In genomic region chr2:181085729-181086128, GRCh38 we compare ENCODE assay signal across 19 cellular contexts.
DNase-seq lines count a peak whose midpoint lies in the region; ATAC-seq and TF ChIP-seq lines count a peak whose summit lies in the region.
"Had no signal": no experiment of that assay in that cellular context is flagged by ENCODE, and none has a peak within 500 bp of the region (broad histone marks: within the 10 kb centered on the region; RNA-seq: fewer than 3 reads in every experiment).

No MANE protein-coding gene starts in this region.

- H2AK5ac ChIP-seq in IMR-90 (ENCODE audit: low read depth, low read length): no peak overlapping the region
- no peak overlapping the region for H2AK5ac ChIP-seq in H9 (ENCODE audit: insufficient read length, low read length)

- H3K79me2 ChIP-seq in H9 (ENCODE audit: insufficient read depth, low read length): no peaks in the 10 kb centered on the region

- no peak overlapping the region for H4K91ac ChIP-seq in IMR-90 (ENCODE audit: insufficient read depth, low read depth, low read length)
- no peak overlapping the region for H4K91ac ChIP-seq in H9 (ENCODE audit: insufficient read length, low read depth, low read length)

- no peak for TF ChIP-seq RAD21 in IMR-90 (IDR thresholded peaks at IDR 0.05; ENCODE audit: low read length)

- BruUV-seq in IMR-90 (replicated peaks; lab: Mats Ljungman, UMichigan): no TSS peak

- CTCF ChIA-PET in IMR-90 (lab: Yijun Ruan, JAX): interaction anchor here (0.7 to 1.0 kb wide), 3 partner anchors 63 to 629 kb away, joined by 3 read pairs; no protein-coding TSS in a partner anchor
- CTCF ChIA-PET in activated naive CD4-positive, alpha-beta T cell treated with anti-CD3 and anti-CD28 coated beads, Interleukin-2, amount 10 ng/mL, durations not matched to agents 7 days and 5 days (lab: Charles Lee): interaction anchor here (0.9 kb wide), 1 partner anchor 630 kb away, joined by 3 read pairs; no protein-coding TSS in a partner anchor

- no peaks in the 10 kb centered on the region for H3K23me2 ChIP-seq in H9 (ENCODE audit: insufficient read length, low read depth, low read length, poor library complexity, severe bottlenecking)

- POLR2A ChIA-PET in IMR-90 (lab: Charles Lee; ENCODE audit: unreplicated experiment): no interaction called here

- H3K4me2 ChIP-seq in IMR-90 (ENCODE audit: low read depth, low read length) (no peak overlapping the region), H9 (ENCODE audit: insufficient read depth, insufficient read length, low read length) (no peak overlapping the region)
- H3K4me2 ChIP-seq: BLaER1 had no signal

- no peak for TF ChIP-seq POLR2A in IMR-90 (IDR thresholded peaks at IDR 0.05; ENCODE audit: low read depth, low read length)

- H3K4me3 Mint-ChIP-seq in glutamatergic neuron (ENCODE audit: unreplicated experiment) (no peak overlapping the region), H9 (no peak overlapping the region)
- no peak overlapping the region for H3K4me3 Mint-ChIP-seq in activated naive CD4-positive, alpha-beta T cell treated with anti-CD3 and anti-CD28 coated beads, Interleukin-2, amount 10 ng/mL, durations not matched to agents 7 days and 5 days
- H3K4me3 Mint-ChIP-seq: CD14-positive monocyte; CD4-positive, alpha-beta memory T cell; CD4-positive, CD25-positive, alpha-beta regulatory T cell; CD8-positive, alpha-beta memory T cell had no signal

- intact Hi-C loops in IMR-90 (cut with micrococcal nuclease): no loop called here

- peaks cover 4% of the 10 kb centered on the region for H3K4me1 Mint-ChIP-seq in glutamatergic neuron (ENCODE audit: low read depth, unreplicated experiment)
- no peaks in the 10 kb centered on the region for H3K4me1 Mint-ChIP-seq in H9
- H3K4me1 Mint-ChIP-seq in activated naive CD4-positive, alpha-beta T cell treated with anti-CD3 and anti-CD28 coated beads, Interleukin-2, amount 10 ng/mL, durations not matched to agents 7 days and 5 days: no peaks in the 10 kb centered on the region
- H3K4me1 Mint-ChIP-seq: CD4-positive, alpha-beta memory T cell had no signal

- H3K27me3 Mint-ChIP-seq in glutamatergic neuron (ENCODE audit: unreplicated experiment): peaks cover 2% of the 10 kb centered on the region
- H3K27me3 Mint-ChIP-seq in H9 (ENCODE audit: low read depth): no peaks in the 10 kb centered on the region
- peaks cover 17% of the 10 kb centered on the region for H3K27me3 Mint-ChIP-seq in activated naive CD4-positive, alpha-beta T cell treated with anti-CD3 and anti-CD28 coated beads, Interleukin-2, amount 10 ng/mL, durations not matched to agents 7 days and 5 days

- H3K14ac ChIP-seq in IMR-90 (replicated peaks; ENCODE audit: low read depth, low read length): no peak overlapping the region
- no peak overlapping the region for H3K14ac ChIP-seq in H9 (ENCODE audit: insufficient read depth, low read length)

- H3K36me3 Mint-ChIP-seq in glutamatergic neuron (ENCODE audit: unreplicated experiment) (peaks cover 14% of the 10 kb centered on the region), H9 (ENCODE audit: insufficient read depth in 1 of 3, low read depth in 3 of 3) (peaks cover 5 to 11% (median 5%) of the 10 kb centered on the region in 3 experiments; a peak in 4 of 7 replicates)
- H3K36me3 Mint-ChIP-seq in activated naive CD4-positive, alpha-beta T cell treated with anti-CD3 and anti-CD28 coated beads, Interleukin-2, amount 10 ng/mL, durations not matched to agents 7 days and 5 days: no peaks in the 10 kb centered on the region
- H3K36me3 Mint-ChIP-seq: CD14-positive monocyte had no signal

- no peak overlapping the region for H2BK120ac ChIP-seq in IMR-90 (ENCODE audit: low read depth, low read length)
- H2BK120ac ChIP-seq in H9 (ENCODE audit: low read depth, low read length, poor library complexity, severe bottlenecking): no peak overlapping the region

- H3K23ac ChIP-seq in IMR-90 (ENCODE audit: low read depth, low read length): no peak overlapping the region; the same call in 1 of the 2 replicates
- H3K23ac ChIP-seq in H9 (ENCODE audit: insufficient read length, low read depth, low read length): no peak overlapping the region

- H3K27ac Mint-ChIP-seq in glutamatergic neuron (ENCODE audit: unreplicated experiment) (peak overlapping the region; percentile 26), H9 (no peak overlapping the region)
- H3K27ac Mint-ChIP-seq in activated naive CD4-positive, alpha-beta T cell treated with anti-CD3 and anti-CD28 coated beads, Interleukin-2, amount 10 ng/mL, durations not matched to agents 7 days and 5 days: no peak overlapping the region
- H3K27ac Mint-ChIP-seq: CD14-positive monocyte; CD4-positive, alpha-beta memory T cell; CD4-positive, CD25-positive, alpha-beta regulatory T cell had no signal

- no peak overlapping the region for H2BK5ac ChIP-seq in IMR-90 (ENCODE audit: low read depth, low read length, poor library complexity, severe bottlenecking)
- H2BK5ac ChIP-seq in H9 (ENCODE audit: insufficient read length, low read length): no peak overlapping the region

- no peak overlapping the region for H2BK20ac ChIP-seq in IMR-90 (ENCODE audit: low read depth, low read length)
- no peak overlapping the region for H2BK20ac ChIP-seq in H9 (ENCODE audit: low read depth, low read length, poor library complexity, severe bottlenecking)

- TF ChIP-seq CTCF in IMR-90 (conservative IDR thresholded peaks at IDR 0.05; ENCODE audit: low read depth, low read length) (no peak), glutamatergic neuron (IDR thresholded peaks at IDR 0.05; ENCODE audit: partially characterized antibody, unreplicated experiment) (no peak), H9 (conservative IDR thresholded peaks at IDR 0.05) (no peak)

- DNase-seq in IMR-90 (no peak), glutamatergic neuron (no peak), renal cortical epithelial cell (ENCODE audit: low read depth) (peak; percentile 30), H9 (no peak)
- DNase-seq in activated naive CD4-positive, alpha-beta T cell treated with anti-CD3 and anti-CD28 coated beads, Interleukin-2, amount 10 ng/mL, durations not matched to agents 7 days and 5 days: no peak
- DNase-seq: 8988T; ACHN; BE2C; C1 segment of cervical spinal cord; Caco-2; Calu3; CD4-positive, alpha-beta memory T cell; CD4-positive, CD25-positive, alpha-beta regulatory T cell; CD8-positive, alpha-beta memory T cell; DMS79 treated with DMSO at 0.1 percent for 48 hours; GF-D8 had no signal

- H4K8ac ChIP-seq in IMR-90 (ENCODE audit: low read depth in 2 of 2, low read length in 2 of 2) (no peak overlapping the region), H9 (replicated peaks; ENCODE audit: insufficient read length, low read depth, low read length) (no peak overlapping the region)

- H3K4me3 ChIP-seq in IMR-90 (ENCODE audit: insufficient read depth, low read depth, low read length): no peak overlapping the region
- H3K4me3 ChIP-seq: BLaER1 had no signal

- no peaks in the 10 kb centered on the region for H4K20me1 ChIP-seq in IMR-90 (ENCODE audit: insufficient read depth, low read length)
- H4K20me1 ChIP-seq in H9 (ENCODE audit: control insufficient read depth, insufficient read depth, insufficient read length): no peaks in the 10 kb centered on the region
- H4K20me1 ChIP-seq: BLaER1 had no signal

- H4K5ac ChIP-seq in IMR-90 (ENCODE audit: low read depth, low read length) (no peak overlapping the region), H9 (ENCODE audit: insufficient read length, low read depth, low read length) (no peak overlapping the region)

- in situ Hi-C loops in IMR-90 (cut with MboI; ENCODE audit: low sequenced_read_pairs): no loop called here

- H2BK15ac ChIP-seq in IMR-90 (ENCODE audit: low read depth, low read length) (no peak overlapping the region), H9 (ENCODE audit: low read depth, low read length) (no peak overlapping the region)

- H3K27ac ChIP-seq in IMR-90 (ENCODE audit: insufficient read depth, low read length) (no peak overlapping the region), H9 (ENCODE audit: insufficient read length, low read depth, low read length) (no peak overlapping the region)
- H3K27ac ChIP-seq: BLaER1 had no signal

- H3K18ac ChIP-seq in IMR-90 (ENCODE audit: low read depth, low read length) (no peak overlapping the region), H9 (ENCODE audit: insufficient read length, low read depth, low read length) (no peak overlapping the region)

- dilution Hi-C loops in IMR-90 (cut with HindIII; ENCODE audit: low sequenced_read_pairs, unreplicated experiment): no loop called here

- H3K9me3 ChIP-seq in IMR-90 (ENCODE audit: control insufficient read depth, insufficient read depth, low read length) (no peaks in the 10 kb centered on the region), H9 (ENCODE audit: control insufficient read depth, low read depth, low read length) (no peaks in the 10 kb centered on the region)
- H3K9me3 ChIP-seq: BE2C, BLaER1, Caco-2 had no signal

- ATAC-seq in IMR-90 (ENCODE audit: low read depth): no peak
- no peak for ATAC-seq in HG03175 (IDR thresholded peaks at IDR 0.05; ENCODE audit: unreplicated experiment)

- H3K4me1 ChIP-seq in IMR-90 (ENCODE audit: control insufficient read depth, insufficient read depth, low read length): no peaks in the 10 kb centered on the region
- H3K4me1 ChIP-seq in H9 (ENCODE audit: insufficient read depth, low read length): no peaks in the 10 kb centered on the region
- H3K4me1 ChIP-seq: BE2C, Caco-2 had no signal

- H2AK9ac ChIP-seq in IMR-90 (replicated peaks; ENCODE audit: low read depth, low read length, poor library complexity): no peak overlapping the region

- H2BK12ac ChIP-seq in H9 (ENCODE audit: insufficient read length, low read depth, low read length): no peak overlapping the region

- no peak overlapping the region for H3T11ph ChIP-seq in H9 (ENCODE audit: low read length)

- H3K27me3 ChIP-seq in IMR-90 (ENCODE audit: control insufficient read depth, insufficient read depth, low read length) (no peaks in the 10 kb centered on the region), H9 (ENCODE audit: insufficient read depth, low read length) (no peaks in the 10 kb centered on the region)
- H3K27me3 ChIP-seq: BE2C, BLaER1 had no signal

- H3K9ac ChIP-seq in IMR-90 (ENCODE audit: low read depth, low read length) (no peak overlapping the region), H9 (ENCODE audit: extremely low read depth, insufficient read length, low read length) (no peak overlapping the region)
- H3K9ac ChIP-seq: BLaER1 had no signal

- H2AFZ ChIP-seq in IMR-90 (replicated peaks; ENCODE audit: low read length, poor library complexity) (peak overlapping the region; percentile 43), H9 (ENCODE audit: low read length) (no peak overlapping the region)

- H3K4ac ChIP-seq in IMR-90 (ENCODE audit: low read depth, low read length) (no peak overlapping the region), H9 (ENCODE audit: low read depth, low read length) (no peak overlapping the region)

- H3K56ac ChIP-seq in IMR-90 (ENCODE audit: extremely low read depth, insufficient read depth, low read length) (no peak overlapping the region), H9 (ENCODE audit: insufficient read length, low read depth, low read length) (no peak overlapping the region)

- H3K9me1 ChIP-seq in IMR-90 (ENCODE audit: insufficient read depth, low read length): no peaks in the 10 kb centered on the region

- H3K9me3 Mint-ChIP-seq in glutamatergic neuron (ENCODE audit: unreplicated experiment) (no peaks in the 10 kb centered on the region), H9 (peaks cover 6 to 12% of the 10 kb centered on the region in 2 experiments; a peak in 2 of 5 replicates)
- H3K9me3 Mint-ChIP-seq in activated naive CD4-positive, alpha-beta T cell treated with anti-CD3 and anti-CD28 coated beads, Interleukin-2, amount 10 ng/mL, durations not matched to agents 7 days and 5 days: no peaks in the 10 kb centered on the region
- H3K9me3 Mint-ChIP-seq: CD8-positive, alpha-beta memory T cell had no signal

- H3K79me1 ChIP-seq in IMR-90 (ENCODE audit: low read depth in 1 of 2, low read length in 2 of 2) (no peaks in the 10 kb centered on the region), H9 (ENCODE audit: insufficient read depth, low read depth, low read length, poor library complexity, severe bottlenecking) (no peaks in the 10 kb centered on the region)

- whole genome bisulfite sequencing in IMR-90 (ENCODE audit: extremely low coverage in 2 of 2, insufficient read length in 1 of 2), 2 experiments: no CpG with 5 or more reads among the region's 1 CpG
- no CpG with 5 or more reads among the region's 1 CpG for WGBS in H9 (ENCODE audit: extremely low coverage, insufficient read length, low lambda C conversion rate)

- H3K36me3 ChIP-seq in IMR-90 (ENCODE audit: control insufficient read depth, insufficient read depth, low read length): no peaks in the 10 kb centered on the region
- H3K36me3 ChIP-seq: BE2C, BLaER1 had no signal
